16 cellular contexts compared by ENCODE assay signal in genomic region chr3:150236683-150237082, GRCh38.
DNase-seq lines count a peak whose midpoint lies in the region; ATAC-seq and TF ChIP-seq lines count a peak whose summit lies in the region.
"Had no signal": no experiment of that assay in that cellular context is flagged by ENCODE, and none has a peak within 500 bp of the region (broad histone marks: within the 10 kb centered on the region; RNA-seq: fewer than 3 reads in every experiment).

No MANE protein-coding gene starts in this region.

- H3K27ac ChIP-seq in mesodermal cell (ENCODE audit: low read depth, low read length, severe bottlenecking) (peak overlapping the region; percentile 84), thoracic aorta (peak overlapping the region; percentile 82 to 88), OCI-LY7 (ENCODE audit: low read depth, low read length, poor library complexity, severe bottlenecking) (no peak overlapping the region), right atrium auricular region (peak overlapping the region in 1 of 2 donors; percentile 74)
- H3K27ac ChIP-seq: parathyroid adenoma had no signal

- no peak overlapping the region for H3K4me2 ChIP-seq in OCI-LY7 (ENCODE audit: low read length)

- POLR2A ChIA-PET in OCI-LY7 (lab: Charles Lee), result no interaction called here

- no TSS peak for BruUV-seq in OCI-LY7 (replicated peaks; lab: Mats Ljungman, UMichigan)

- DNase-seq in HS-27A (ENCODE audit: low read depth) (peak; percentile 72), astrocyte of the hippocampus (ENCODE audit: low read depth, low spot score) (peak; percentile 83), thoracic aorta (ENCODE audit: low spot score) (no peak), T-helper 2 cell (no peak), AG20443 (ENCODE audit: low spot score) (no peak), OCI-LY7 (ENCODE audit: low spot score) (no peak), right atrium auricular region (ENCODE audit: low spot score) (no peak)
- DNase-seq: activated CD8-positive, alpha-beta memory T cell treated with anti-CD3 and anti-CD28 coated beads, Interleukin-2, amount 50 U/mL, for 4 hours; CD4-positive, alpha-beta T cell; effector CD8-positive, alpha-beta T cell; GDM1; NCI-H1436 treated with DMSO at 0.1 percent for 48 hours; NCI-H510A treated with DMSO at 0.1 percent for 48 hours; stimulated activated naive CD4-positive, alpha-beta T cell treated with Interleukin-2 at 50 U/mL for 16 hours had no signal

- H3K4me3 ChIP-seq in mesodermal cell (ENCODE audit: extremely low read depth, insufficient read depth, low read length, poor library complexity, severe bottlenecking), result no peak overlapping the region
- no peak overlapping the region for H3K4me3 ChIP-seq in thoracic aorta
- H3K4me3 ChIP-seq in OCI-LY7 (ENCODE audit: low read depth, low read length, poor library complexity, severe bottlenecking), result no peak overlapping the region
- H3K4me3 ChIP-seq in right atrium auricular region, result no peak overlapping the region

- H2AFZ ChIP-seq in OCI-LY7 (ENCODE audit: low read length), result no peak overlapping the region
- H2AFZ ChIP-seq: parathyroid adenoma had no signal

- WGBS in mesodermal cell (ENCODE audit: insufficient coverage in 2 of 2), 2 experiments, result 50 to 72% methylated on average over 1 to 3 of the region's 6 CpGs

- CTCF ChIA-PET in OCI-LY7 (lab: Charles Lee; ENCODE audit: unreplicated experiment), result no interaction called here

- intact Hi-C loops in OCI-LY7 (cut with micrococcal nuclease; ENCODE audit: unreplicated experiment), result no loop called here

- no peaks in the 10 kb centered on the region for H3K9me2 ChIP-seq in OCI-LY7 (ENCODE audit: insufficient read depth, low read length)

- no peak for ATAC-seq in thoracic aorta (ENCODE audit: insufficient number of reproducible peaks, low FRiP score, low read depth)

- TF ChIP-seq CTCF in thoracic aorta (IDR thresholded peaks at IDR 0.05), result no peak
- TF ChIP-seq CTCF in OCI-LY7 (conservative IDR thresholded peaks at IDR 0.05; ENCODE audit: low read length), result no peak
- no peak for TF ChIP-seq CTCF in right atrium auricular region (IDR thresholded peaks at IDR 0.05)

- no peaks in the 10 kb centered on the region for H3K79me2 ChIP-seq in OCI-LY7 (ENCODE audit: insufficient read depth, low read depth, low read length)
- H3K79me2 ChIP-seq: parathyroid adenoma had no signal

- no peaks in the 10 kb centered on the region for H3K27me3 ChIP-seq in thoracic aorta (replicated peaks; ENCODE audit: insufficient read depth)
- H3K27me3 ChIP-seq in right atrium auricular region, result no peaks in the 10 kb centered on the region

- no peaks in the 10 kb centered on the region for H3K9me3 ChIP-seq in mesodermal cell (ENCODE audit: control insufficient read depth, low read length)
- no peaks in the 10 kb centered on the region for H3K9me3 ChIP-seq in thoracic aorta
- no peaks in the 10 kb centered on the region for H3K9me3 ChIP-seq in OCI-LY7 (ENCODE audit: low read length)
- H3K9me3 ChIP-seq in right atrium auricular region, result no peaks in the 10 kb centered on the region

- H4K20me1 ChIP-seq in OCI-LY7 (ENCODE audit: insufficient read depth, low read length), result no peaks in the 10 kb centered on the region

- peaks cover 41% of the 10 kb centered on the region for H3K4me1 ChIP-seq in mesodermal cell (ENCODE audit: control insufficient read depth, insufficient read depth, low read length, poor library complexity, severe bottlenecking)
- H3K4me1 ChIP-seq in thoracic aorta (ENCODE audit: control insufficient read depth in 1 of 2, low read depth in 2 of 2), result peaks cover 42 to 54% of the 10 kb centered on the region in 2 donors
- no peaks in the 10 kb centered on the region for H3K4me1 ChIP-seq in OCI-LY7 (ENCODE audit: insufficient read depth, low read length, poor library complexity, severe bottlenecking)
- peaks cover 0 to 55% of the 10 kb centered on the region in 2 donors for H3K4me1 ChIP-seq in right atrium auricular region

- H3K36me3 ChIP-seq in mesodermal cell (ENCODE audit: control insufficient read depth, insufficient read depth, low read length) (no peaks in the 10 kb centered on the region), thoracic aorta (no peaks in the 10 kb centered on the region), OCI-LY7 (ENCODE audit: insufficient read depth, low read length) (no peaks in the 10 kb centered on the region), right atrium auricular region (no peaks in the 10 kb centered on the region)

Comparison
In these comparisons a context has a peak if more than half of its experiments do, and no peak if none do; other contexts are left out.
1. DNase-seq: peak in HS-27A (single experiment) and astrocyte of the hippocampus (single experiment); none in thoracic aorta (single experiment), T-helper 2 cell (0 of 5), AG20443 (single experiment), OCI-LY7 (single experiment) and right atrium auricular region (single experiment).